19 cellular contexts compared by ENCODE assay signal in the genomic region with DNA sequence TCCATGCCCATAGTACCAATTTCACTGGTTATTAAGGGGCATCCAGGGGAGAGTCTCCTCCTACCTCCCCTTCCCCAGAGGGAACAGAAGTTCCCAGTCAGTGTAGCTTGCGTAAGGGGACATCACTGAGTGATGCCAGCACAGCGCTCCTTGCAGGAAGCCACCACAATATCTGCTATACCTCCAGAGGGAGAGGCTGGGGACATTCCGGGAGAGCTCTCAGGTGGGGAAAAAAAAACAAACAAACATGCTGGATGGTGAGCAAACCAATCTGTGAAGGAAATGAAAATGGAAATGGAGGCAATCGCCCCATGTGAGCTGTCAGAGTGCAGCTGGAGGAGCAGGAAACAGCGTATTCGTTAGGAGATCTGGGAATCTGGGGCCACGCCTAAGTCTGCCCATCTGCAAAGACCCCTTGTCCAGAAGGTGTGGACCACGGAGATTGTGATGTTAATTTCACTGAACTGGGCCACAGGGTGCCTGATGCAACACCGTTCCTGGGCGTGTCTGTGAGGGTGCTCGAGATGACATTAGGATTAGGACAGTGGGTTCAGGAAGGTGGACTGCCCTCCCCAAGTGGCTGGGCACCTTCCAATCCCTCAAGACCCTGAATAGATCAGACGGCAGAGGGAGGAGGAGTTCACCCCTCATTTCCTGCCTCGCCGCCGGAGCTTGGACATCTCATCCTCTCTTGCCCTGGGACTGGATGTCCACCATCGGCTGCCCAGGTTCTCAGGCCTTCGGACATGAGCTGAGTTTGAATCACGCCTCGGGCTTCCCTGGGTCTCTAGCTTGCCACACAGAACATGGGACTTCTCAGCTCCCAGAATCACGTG. TPM values are rescaled to one million over a fixed set of nuclear protein-coding genes. Genes with fewer than 3 reads are reported as not detected.
A peak's percentile ranks its signal among the peaks of the same experiment; 100 is the strongest.
DNase-seq lines count a peak whose midpoint lies in the region; ATAC-seq, FAIRE-seq and TF ChIP-seq lines count a peak whose summit lies in the region.
"Had no signal": no experiment of that assay in that cellular context is flagged by ENCODE, and none has a peak within 500 bp of the region (broad histone marks: within the 10 kb centered on the region; RNA-seq: fewer than 3 reads in every experiment).

No MANE protein-coding gene starts in this region.

- no peak for ATAC-seq in IMR-90 (ENCODE audit: low read depth)
- peak; percentile 72 for ATAC-seq in K562
- no peak for ATAC-seq in left lobe of liver
- no peak for ATAC-seq in GM18907 (IDR thresholded peaks at IDR 0.05; ENCODE audit: unreplicated experiment)
- ATAC-seq: natural killer cell, right lobe of liver had no signal

- no peak for TF ChIP-seq RAD21 in IMR-90 (IDR thresholded peaks at IDR 0.05; ENCODE audit: low read length)
- TF ChIP-seq RAD21 in K562 (CRISPR knock-in tag; conservative IDR thresholded peaks at IDR 0.05 in 1 of 2, IDR thresholded peaks at IDR 0.05 in 1 of 2) = no peak

- H3K27ac Mint-ChIP-seq in nephron progenitor cell = no peak overlapping the region
- H3K27ac Mint-ChIP-seq: CD4-positive, alpha-beta T cell; natural killer cell had no signal

- no peaks in the 10 kb centered on the region for H3K9me3 ChIP-seq in IMR-90 (ENCODE audit: control insufficient read depth, insufficient read depth, low read length)
- no peaks in the 10 kb centered on the region for H3K9me3 ChIP-seq in K562 (replicated peaks; ENCODE audit: control insufficient read depth, insufficient read depth, low read depth, low read length)
- no peaks in the 10 kb centered on the region for H3K9me3 ChIP-seq in subcutaneous abdominal adipose tissue (ENCODE audit: control insufficient read depth in 5 of 5, low read length in 5 of 5)
- H3K9me3 ChIP-seq: esophagus squamous epithelium, right lobe of liver had no signal

- H3K27ac ChIP-seq in IMR-90 (ENCODE audit: insufficient read depth, low read length) = peak overlapping the region; percentile 63; the same call in 1 of the 2 replicates
- H3K27ac ChIP-seq in K562 (ENCODE audit: extremely low read depth, low read depth, low read length) = no peak overlapping the region
- peak overlapping the region; percentile 50 for H3K27ac ChIP-seq in subcutaneous abdominal adipose tissue (ENCODE audit: low read depth, low read length)
- H3K27ac ChIP-seq: right lobe of liver had no signal

- DNase-seq in IMR-90 (no peak), K562 (ENCODE audit: extremely low read depth in 1 of 4, low spot score in 3 of 4) (no peak), left lobe of liver (ENCODE audit: low spot score) (peak; percentile 32), nephron progenitor cell (no peak)
- DNase-seq in activated CD4-positive, alpha-beta T cell treated with anti-CD3 and anti-CD28 coated beads, Interleukin-2, amount 50 U/mL, for 48 hours = no peak
- DNase-seq: activated T-cell treated with anti-CD3 and anti-CD28 coated beads, Interleukin-2, amount 50 U/mL, for 48 hours; CD4-positive, alpha-beta T cell; esophagus squamous epithelium; GOT3; hippocampal formation; natural killer cell; NCI-H1105; NCI-H226; right lobe of liver; SIG-M5; stimulated activated CD4-positive, alpha-beta T cell treated with anti-CD3 and anti-CD28 coated beads, Interleukin-4, amount 100 ng/mL, for 24 hours had no signal

- dilution Hi-C loops in IMR-90 (cut with HindIII; ENCODE audit: low sequenced_read_pairs, unreplicated experiment) = no loop called here

- no peak overlapping the region for H3K4me3 Mint-ChIP-seq in nephron progenitor cell
- H3K4me3 Mint-ChIP-seq: CD4-positive, alpha-beta T cell; natural killer cell had no signal

- no peak overlapping the region; the same call in 1 of the 2 replicates for H3K9ac ChIP-seq in IMR-90 (ENCODE audit: low read depth, low read length)
- no peak overlapping the region for H3K9ac ChIP-seq in K562 (ENCODE audit: insufficient read depth in 1 of 2, low read depth in 2 of 2, low read length in 2 of 2)
- H3K9ac ChIP-seq in subcutaneous abdominal adipose tissue (ENCODE audit: low read length in 5 of 5) = peak overlapping the region in 2 of 5 donors; percentile 2 to 31

- peaks cover 48% of the 10 kb centered on the region for H3K4me1 ChIP-seq in IMR-90 (ENCODE audit: control insufficient read depth, insufficient read depth, low read length)
- H3K4me1 ChIP-seq in K562 (replicated peaks in 1 of 2; ENCODE audit: control insufficient read depth in 2 of 2, insufficient read depth in 2 of 2, low read length in 2 of 2) = peaks cover 0 to 17% of the 10 kb centered on the region in 2 experiments; a peak in 2 of 5 replicates
- H3K4me1 ChIP-seq in subcutaneous abdominal adipose tissue (ENCODE audit: control insufficient read depth in 5 of 5, insufficient read depth in 5 of 5, low read length in 5 of 5) = peaks cover 9 to 66% (median 48%) of the 10 kb centered on the region in 5 donors

- H2AFZ ChIP-seq in IMR-90 (replicated peaks; ENCODE audit: low read length, poor library complexity) (no peak overlapping the region), K562 (ENCODE audit: low read depth, low read length) (no peak overlapping the region)

- H2AK9ac ChIP-seq in IMR-90 (replicated peaks; ENCODE audit: low read depth, low read length, poor library complexity) = no peak overlapping the region

- H2BK20ac ChIP-seq in IMR-90 (ENCODE audit: low read depth, low read length) = no peak overlapping the region

- peaks cover 4% of the 10 kb centered on the region; the same call in 1 of the 2 replicates for H4K20me1 ChIP-seq in IMR-90 (ENCODE audit: insufficient read depth, low read length)
- H4K20me1 ChIP-seq in K562 (replicated peaks; ENCODE audit: control insufficient read depth, insufficient read depth, low read length) = 0 out of 2 replicates have a peak, but pooled peaks cover 2% of the 10 kb centered on the region

- peaks cover 15% of the 10 kb centered on the region; the same call in 1 of the 3 replicates for H3K79me2 ChIP-seq in K562 (ENCODE audit: control insufficient read depth, insufficient read depth, low read length)

- in situ Hi-C loops in IMR-90 (cut with MboI; ENCODE audit: low sequenced_read_pairs) = no loop called here
- in situ Hi-C loops in K562 (cut with MboI) = no loop called here

- H3K4ac ChIP-seq in IMR-90 (ENCODE audit: low read depth, low read length) = peak overlapping the region; percentile 49

- peak overlapping the region; percentile 57 for H3K14ac ChIP-seq in IMR-90 (replicated peaks; ENCODE audit: low read depth, low read length)

- TF ChIP-seq POLR2A in IMR-90 (IDR thresholded peaks at IDR 0.05; ENCODE audit: low read depth, low read length) = no peak
- TF ChIP-seq POLR2A in K562 (conservative IDR thresholded peaks at IDR 0.05) = no peak

- peak overlapping the region; percentile 58 for H3K4me2 ChIP-seq in IMR-90 (ENCODE audit: low read depth, low read length)
- no peak overlapping the region for H3K4me2 ChIP-seq in K562 (ENCODE audit: insufficient read depth, low read length)

- H3K4me1 Mint-ChIP-seq in nephron progenitor cell = peaks cover 50% of the 10 kb centered on the region

- peak overlapping the region; percentile 28 for H2BK5ac ChIP-seq in IMR-90 (ENCODE audit: low read depth, low read length, poor library complexity, severe bottlenecking)

- peaks cover 57% of the 10 kb centered on the region for H3K36me3 Mint-ChIP-seq in nephron progenitor cell (ENCODE audit: low read depth)
- H3K36me3 Mint-ChIP-seq: natural killer cell had no signal

- peaks cover 3% of the 10 kb centered on the region; the same call in 1 of the 2 replicates for H3K36me3 ChIP-seq in IMR-90 (ENCODE audit: control insufficient read depth, insufficient read depth, low read length)
- H3K36me3 ChIP-seq in K562 (ENCODE audit: control insufficient read depth, insufficient read depth, low read length) = no peaks in the 10 kb centered on the region
- H3K36me3 ChIP-seq in subcutaneous abdominal adipose tissue (ENCODE audit: control insufficient read depth in 5 of 5, insufficient read depth in 5 of 5, low read length in 5 of 5) = no peaks in the 10 kb centered on the region
- H3K36me3 ChIP-seq: esophagus squamous epithelium, right lobe of liver had no signal

- no peaks in the 10 kb centered on the region for H3K27me3 ChIP-seq in IMR-90 (ENCODE audit: control insufficient read depth, insufficient read depth, low read length)
- H3K27me3 ChIP-seq in K562 (ENCODE audit: control insufficient read depth in 2 of 2, insufficient read depth in 2 of 2, low read length in 2 of 2) = no peaks in the 10 kb centered on the region
- H3K27me3 ChIP-seq in subcutaneous abdominal adipose tissue (ENCODE audit: control insufficient read depth in 5 of 5, insufficient read depth in 4 of 5, low read length in 5 of 5) = no peaks in the 10 kb centered on the region
- H3K27me3 ChIP-seq: esophagus squamous epithelium, right lobe of liver had no signal

- BruUV-seq in IMR-90 (replicated peaks; lab: Mats Ljungman, UMichigan) (no TSS peak), K562 (replicated peaks; lab: Mats Ljungman, UMichigan) (no TSS peak)

- intact Hi-C loops in IMR-90 (cut with micrococcal nuclease) (no loop called here), K562 (cut with micrococcal nuclease) (no loop called here)

- peak overlapping the region; percentile 68 for H2BK120ac ChIP-seq in IMR-90 (ENCODE audit: low read depth, low read length)

- H3K9me1 ChIP-seq in IMR-90 (ENCODE audit: insufficient read depth, low read length) (peaks cover 31% of the 10 kb centered on the region), K562 (ENCODE audit: control insufficient read depth, insufficient read depth, low read length) (no peaks in the 10 kb centered on the region)

- WGBS in IMR-90 (ENCODE audit: extremely low coverage in 2 of 2, insufficient read length in 1 of 2), 2 experiments = 92% methylated on average over 8 of the region's 20 CpGs; no CpG with 5 or more reads in 1 of the 2 experiments
- 74% methylated on average over 17 of the region's 20 CpGs for WGBS in K562 (ENCODE audit: insufficient coverage, low coverage, missing lambda C conversion rate)

- FAIRE-seq in K562 (lab: Jason Lieb, UNC) = peak; percentile 75
- FAIRE-seq: colon had no signal

- no peak overlapping the region for H3K4me3 ChIP-seq in IMR-90 (ENCODE audit: insufficient read depth, low read depth, low read length)
- H3K4me3 ChIP-seq in K562 = no peak overlapping the region
- peak overlapping the region in 2 of 5 donors; percentile 27 to 32 for H3K4me3 ChIP-seq in subcutaneous abdominal adipose tissue (ENCODE audit: low read depth in 1 of 5, low read length in 5 of 5)
- H3K4me3 ChIP-seq: esophagus squamous epithelium, right lobe of liver had no signal

- TF ChIP-seq CTCF in IMR-90 (conservative IDR thresholded peaks at IDR 0.05; ENCODE audit: low read depth, low read length) (no peak), K562 (IDR thresholded peaks at IDR 0.05 in 2 of 3, conservative IDR thresholded peaks at IDR 0.05 in 1 of 3; ENCODE audit: insufficient read depth in 2 of 3, low read depth in 1 of 3, low read length in 3 of 3) (no peak), nephron progenitor cell (IDR thresholded peaks at IDR 0.05) (no peak)

- peak overlapping the region; percentile 78 for H2AK5ac ChIP-seq in IMR-90 (ENCODE audit: low read depth, low read length)

- POLR2A ChIA-PET in IMR-90 (lab: Charles Lee; ENCODE audit: unreplicated experiment) = interaction anchor here (1.6 kb wide), 1 partner anchor 11 kb away, joined by 3 read pairs; no protein-coding TSS in a partner anchor
- POLR2A ChIA-PET in K562 (lab: Yijun Ruan, JAX) = interaction anchor here (0.7 to 1.7 kb wide), 3 partner anchors 12 to 99 kb away, joined by 3 to 7 read pairs (median 3); no protein-coding TSS in a partner anchor

- H4K8ac ChIP-seq in IMR-90 (ENCODE audit: low read depth in 2 of 2, low read length in 2 of 2) = peak overlapping the region; percentile 26 to 54; a peak in 1 of 4 replicates

- peaks cover 8% of the 10 kb centered on the region for H3K9me3 Mint-ChIP-seq in nephron progenitor cell
- H3K9me3 Mint-ChIP-seq: CD4-positive, alpha-beta T cell; natural killer cell had no signal

- H3K79me1 ChIP-seq in IMR-90 (ENCODE audit: low read depth in 1 of 2, low read length in 2 of 2) = peaks cover 50 to 93% of the 10 kb centered on the region in 2 experiments

- H4K5ac ChIP-seq in IMR-90 (ENCODE audit: low read depth, low read length) = peak overlapping the region; percentile 85

- CTCF ChIA-PET in IMR-90 (lab: Yijun Ruan, JAX) = interaction anchor here (0.5 kb wide), 1 partner anchor 453 kb away, joined by 3 read pairs; no protein-coding TSS in a partner anchor
- CTCF ChIA-PET in K562 (lab: Yijun Ruan, JAX; ENCODE audit: low intra/inter-chr PET ratio) = no interaction called here

- H3K18ac ChIP-seq in IMR-90 (ENCODE audit: low read depth, low read length) = peak overlapping the region; percentile 72

- H3K23ac ChIP-seq in IMR-90 (ENCODE audit: low read depth, low read length) = no peak overlapping the region; the same call in 1 of the 2 replicates

- H3K27me3 Mint-ChIP-seq in nephron progenitor cell (ENCODE audit: low read depth, poor library complexity) = peaks cover 2% of the 10 kb centered on the region
- H3K27me3 Mint-ChIP-seq: CD4-positive, alpha-beta T cell had no signal

- H4K91ac ChIP-seq in IMR-90 (ENCODE audit: insufficient read depth, low read depth, low read length) = peak overlapping the region; percentile 49

- TF ChIP-seq EP300 in K562 (IDR thresholded peaks at IDR 0.05; ENCODE audit: low read length) = no peak

- no peak overlapping the region for H3K56ac ChIP-seq in IMR-90 (ENCODE audit: extremely low read depth, insufficient read depth, low read length)

- peak overlapping the region; percentile 74; the same call in 2 of the 3 replicates for H2BK15ac ChIP-seq in IMR-90 (ENCODE audit: low read depth, low read length)

RNA-seq across cellular contexts. Expression of a gene that starts 30.5 kb away (rescaled TPM):
- total RNA-seq in IMR-90 (2012; rRNA removed) (14.3 and 14.4 TPM in 2 replicates), K562 (2014; rRNA removed) (3.6 and 6.3 TPM in 2 replicates), K562 (2014; rRNA removed; fragmentation: Illumina TruSeq; extraction: Trizol) (6.6 and 8.4 TPM in 2 replicates), K562 (2015; rRNA removed; fragmentation: Illumina TruSeq; extraction: Trizol) (9.2 and 9.6 TPM in 2 replicates), K562 (2021) (24.5 and 25.0 TPM in 2 replicates), left lobe of liver (16.2 TPM)
- polyA plus RNA-seq in IMR-90 (2012; rRNA removed) (89.0 and 93.9 TPM in 2 replicates), K562 (2011; rRNA removed) (32.7 and 34.2 TPM in 2 replicates), K562 (2014; fragmentation: Illumina TruSeq; extraction: Trizol) (19.4 and 20.7 TPM in 2 replicates), K562 (2014; fragmentation: Nextera tagmentation; extraction: Ambion mirVana) (1 to 10 TPM in 1 of 2 experiments, under 1 TPM in 1; 0.65 to 2.2 TPM), K562 (2014; rRNA removed) (16.4 and 18.3 TPM in 2 replicates)
- 41.2 and 78.7 TPM in 2 replicates for polyA plus RNA-seq in IMR-90 (2012; cell fraction: cytosol; rRNA removed)
- polyA plus RNA-seq in IMR-90 (2012; cell fraction: nucleus; rRNA removed; ENCODE audit: low replicate concordance) = 60.2 and 62.3 TPM in 2 replicates
- 34.3 and 48.1 TPM in 2 replicates for total RNA-seq in K562 (2011; cell fraction: chromatin; rRNA removed; ENCODE audit: low replicate concordance)
- 27.5 and 29.5 TPM in 2 replicates for total RNA-seq in K562 (2011; cell fraction: nucleolus; rRNA removed)
- total RNA-seq in K562 (2011; cell fraction: nucleoplasm; rRNA removed) = 23.2 and 24.7 TPM in 2 replicates
- polyA plus RNA-seq in K562 (2011; cell fraction: cytosol; rRNA removed) = 30.5 and 36.3 TPM in 2 replicates
- 18.5 and 19.3 TPM in 2 replicates for polyA plus RNA-seq in K562 (2011; cell fraction: nucleus; rRNA removed)
- 18.1 and 31.2 TPM in 2 replicates for polyA plus RNA-seq in K562 (2012)
- 30.0 and 50.8 TPM in 2 replicates for polyA minus RNA-seq in K562 (2011; rRNA and poly(A)+ RNA removed)
- 22.2 and 27.2 TPM in 2 replicates for polyA minus RNA-seq in K562 (2011; cell fraction: cytosol; rRNA and poly(A)+ RNA removed)
- polyA minus RNA-seq in K562 (2011; cell fraction: nucleus; rRNA and poly(A)+ RNA removed) = 6.3 and 10.7 TPM in 2 replicates
